ENCODE assay signal across 18 cellular contexts in genomic region chr20:23754731-23755130, GRCh38. TPM values are rescaled to one million over a fixed set of nuclear protein-coding genes. Genes with fewer than 3 reads are reported as not detected.
DNase-seq lines count a peak whose midpoint lies in the region; ATAC-seq and TF ChIP-seq lines count a peak whose summit lies in the region.
"Had no signal": no experiment of that assay in that cellular context is flagged by ENCODE, and none has a peak within 500 bp of the region (broad histone marks: within the 10 kb centered on the region; RNA-seq: fewer than 3 reads in every experiment).

No MANE protein-coding gene starts in this region.

- no peak overlapping the region for H3K56ac ChIP-seq in IMR-90 (ENCODE audit: extremely low read depth, insufficient read depth, low read length)

- H3K27ac ChIP-seq in IMR-90 (ENCODE audit: insufficient read depth, low read length) (no peak overlapping the region), brain microvascular endothelial cell (peak overlapping the region; percentile 61), mesenchymal stem cell (ENCODE audit: low read length, poor library complexity, severe bottlenecking) (peak overlapping the region; percentile 44)
- H3K27ac ChIP-seq: RWPE1 had no signal

- WGBS in IMR-90 (ENCODE audit: extremely low coverage in 2 of 2, insufficient read length in 1 of 2), 2 experiments: no CpG with 5 or more reads among the region's 4 CpGs
- 78% methylated on average over 4 of the region's 4 CpGs for WGBS in mesenchymal stem cell

- H2AFZ ChIP-seq in IMR-90 (replicated peaks; ENCODE audit: low read length, poor library complexity) (peak overlapping the region; percentile 58), mesenchymal stem cell (ENCODE audit: low read depth, low read length) (no peak overlapping the region)

- peak overlapping the region; percentile 37; the same call in 1 of the 2 replicates for H3K23ac ChIP-seq in IMR-90 (ENCODE audit: low read depth, low read length)
- no peak overlapping the region for H3K23ac ChIP-seq in mesenchymal stem cell (ENCODE audit: low read length in 2 of 2)

- H2AK5ac ChIP-seq in IMR-90 (ENCODE audit: low read depth, low read length): peak overlapping the region; percentile 67; the same call in 1 of the 2 replicates
- peak overlapping the region; percentile 15 for H2AK5ac ChIP-seq in mesenchymal stem cell (ENCODE audit: low read length, severe bottlenecking)

- H3K9me1 ChIP-seq in IMR-90 (ENCODE audit: insufficient read depth, low read length): 0 out of 2 replicates have a peak, but pooled peaks cover 9% of the 10 kb centered on the region

- H2BK120ac ChIP-seq in IMR-90 (ENCODE audit: low read depth, low read length) (peak overlapping the region; percentile 49; the same call in 1 of the 2 replicates), mesenchymal stem cell (ENCODE audit: low read depth, low read length) (peak overlapping the region; percentile 29)

- CTCF ChIA-PET in IMR-90 (lab: Yijun Ruan, JAX): interaction anchor here (1.5 kb wide), 1 partner anchor 11 kb away, joined by 3 read pairs; no protein-coding TSS in a partner anchor

- H2BK5ac ChIP-seq in IMR-90 (ENCODE audit: low read depth, low read length, poor library complexity, severe bottlenecking): no peak overlapping the region
- no peak overlapping the region for H2BK5ac ChIP-seq in mesenchymal stem cell (ENCODE audit: low read depth, low read length, poor library complexity, severe bottlenecking)

- no peak for DNase-seq in IMR-90
- no peak for DNase-seq in brain microvascular endothelial cell
- DNase-seq in mesenchymal stem cell: no peak
- DNase-seq in type B pancreatic cell (ENCODE audit: extremely low spot score, unreplicated experiment): peak; percentile 45
- DNase-seq in amygdala (lab: John Stamatoyannopoulos, UW): no peak
- no peak for DNase-seq in NCI-H1048 (lab: John Stamatoyannopoulos, UW)
- no peak for DNase-seq in dedifferentiated amniotic fluid mesenchymal stem cell (ENCODE audit: extremely low spot score)
- DNase-seq: BE2C; CD4-positive, alpha-beta memory T cell; H7; Karpas-422; NCI-H1105; NCI-H1694; NCI-H69 had no signal

- no peak overlapping the region for H3K27ac Mint-ChIP-seq in type B pancreatic cell
- H3K27ac Mint-ChIP-seq: CD4-positive, alpha-beta memory T cell had no signal

- peaks cover 3% of the 10 kb centered on the region; the same call in 1 of the 2 replicates for H3K27me3 ChIP-seq in IMR-90 (ENCODE audit: control insufficient read depth, insufficient read depth, low read length)
- no peaks in the 10 kb centered on the region for H3K27me3 ChIP-seq in brain microvascular endothelial cell (replicated peaks)
- peaks cover 0 to 5% of the 10 kb centered on the region in 2 experiments for H3K27me3 ChIP-seq in mesenchymal stem cell (ENCODE audit: control insufficient read depth in 1 of 2, insufficient read depth in 1 of 2, low read length in 2 of 2)
- H3K27me3 ChIP-seq: BE2C, MG63 had no signal

- H4K91ac ChIP-seq in IMR-90 (ENCODE audit: insufficient read depth, low read depth, low read length) (peak overlapping the region; percentile 68; the same call in 1 of the 2 replicates), mesenchymal stem cell (ENCODE audit: low read length) (peak overlapping the region; percentile 45)

- H3K9me3 Mint-ChIP-seq in type B pancreatic cell: no peaks in the 10 kb centered on the region
- H3K9me3 Mint-ChIP-seq: CD4-positive, alpha-beta memory T cell had no signal

- H3K4me3 Mint-ChIP-seq in type B pancreatic cell: no peak overlapping the region
- H3K4me3 Mint-ChIP-seq: CD4-positive, alpha-beta memory T cell had no signal

- H3K9ac ChIP-seq in IMR-90 (ENCODE audit: low read depth, low read length): no peak overlapping the region
- no peak overlapping the region for H3K9ac ChIP-seq in mesenchymal stem cell (ENCODE audit: low read length)

- H3K18ac ChIP-seq in IMR-90 (ENCODE audit: low read depth, low read length) (no peak overlapping the region; the same call in 1 of the 2 replicates), mesenchymal stem cell (ENCODE audit: low read depth in 1 of 2, low read length in 2 of 2) (peak overlapping the region; percentile 4 to 68)

- no peak overlapping the region for H4K5ac ChIP-seq in IMR-90 (ENCODE audit: low read depth, low read length)

- in situ Hi-C loops in IMR-90 (cut with MboI; ENCODE audit: low sequenced_read_pairs) (no loop called here), brain microvascular endothelial cell (cut with HindIII; ENCODE audit: low pct_ligation_motif_present, low sequenced_read_pairs) (no loop called here)

- H3K4me3 ChIP-seq in IMR-90 (ENCODE audit: insufficient read depth, low read depth, low read length) (no peak overlapping the region), brain microvascular endothelial cell (ENCODE audit: low read depth, low read length) (no peak overlapping the region), mesenchymal stem cell (ENCODE audit: insufficient read depth in 1 of 2, low read depth in 1 of 2, low read length in 2 of 2) (no peak overlapping the region)
- H3K4me3 ChIP-seq: MG63 had no signal

- H3K4me1 Mint-ChIP-seq in type B pancreatic cell (ENCODE audit: unreplicated experiment): no peaks in the 10 kb centered on the region
- H3K4me1 Mint-ChIP-seq: CD4-positive, alpha-beta memory T cell had no signal

- POLR2A ChIA-PET in IMR-90 (lab: Charles Lee; ENCODE audit: unreplicated experiment): no interaction called here

- peaks cover 8% of the 10 kb centered on the region for H3K27me3 Mint-ChIP-seq in type B pancreatic cell

- H4K20me1 ChIP-seq in IMR-90 (ENCODE audit: insufficient read depth, low read length): no peaks in the 10 kb centered on the region

- H3K36me3 Mint-ChIP-seq in type B pancreatic cell: no peaks in the 10 kb centered on the region
- H3K36me3 Mint-ChIP-seq: CD4-positive, alpha-beta memory T cell had no signal

- H3K4ac ChIP-seq in IMR-90 (ENCODE audit: low read depth, low read length) (peak overlapping the region; percentile 60), mesenchymal stem cell (ENCODE audit: low read depth in 1 of 2, low read length in 2 of 2) (peak overlapping the region in 1 of 2 experiments; percentile 1)

- no peaks in the 10 kb centered on the region for H3K36me3 ChIP-seq in IMR-90 (ENCODE audit: control insufficient read depth, insufficient read depth, low read length)
- no peaks in the 10 kb centered on the region for H3K36me3 ChIP-seq in brain microvascular endothelial cell (replicated peaks)
- H3K36me3 ChIP-seq in mesenchymal stem cell (ENCODE audit: control insufficient read depth in 1 of 2, insufficient read depth in 2 of 2, low read depth in 1 of 2, low read length in 2 of 2): no peaks in the 10 kb centered on the region
- H3K36me3 ChIP-seq: BE2C, MG63 had no signal

- peak overlapping the region; percentile 6 to 97 for H2BK12ac ChIP-seq in mesenchymal stem cell (ENCODE audit: low read length in 2 of 2)

- no peak; the same call in 1 of the 2 replicates for ATAC-seq in IMR-90 (ENCODE audit: low read depth)

- H3K79me1 ChIP-seq in IMR-90 (ENCODE audit: low read depth in 1 of 2, low read length in 2 of 2): no peaks in the 10 kb centered on the region
- no peaks in the 10 kb centered on the region for H3K79me1 ChIP-seq in mesenchymal stem cell (replicated peaks; ENCODE audit: low read length, poor library complexity, severe bottlenecking)

- H4K8ac ChIP-seq in IMR-90 (ENCODE audit: low read depth in 2 of 2, low read length in 2 of 2): peak overlapping the region in 1 of 2 experiments; percentile 67; a peak in 3 of 4 replicates
- peak overlapping the region; percentile 27 for H4K8ac ChIP-seq in mesenchymal stem cell (ENCODE audit: low read length)

- H3K4me1 ChIP-seq in IMR-90 (ENCODE audit: control insufficient read depth, insufficient read depth, low read length) (peaks cover 5% of the 10 kb centered on the region), mesenchymal stem cell (ENCODE audit: control insufficient read depth, insufficient read depth, low read depth, low read length) (peaks cover 9% of the 10 kb centered on the region)
- H3K4me1 ChIP-seq: BE2C had no signal

- TF ChIP-seq RAD21 in IMR-90 (IDR thresholded peaks at IDR 0.05; ENCODE audit: low read length): no peak

- H3K9me3 ChIP-seq in IMR-90 (ENCODE audit: control insufficient read depth, insufficient read depth, low read length): no peaks in the 10 kb centered on the region
- no peaks in the 10 kb centered on the region for H3K9me3 ChIP-seq in mesenchymal stem cell (ENCODE audit: control insufficient read depth, low read length)
- H3K9me3 ChIP-seq: BE2C, MG63 had no signal

- dilution Hi-C loops in IMR-90 (cut with HindIII; ENCODE audit: low sequenced_read_pairs, unreplicated experiment): no loop called here

- no peak overlapping the region; the same call in 1 of the 2 replicates for H3K14ac ChIP-seq in IMR-90 (replicated peaks; ENCODE audit: low read depth, low read length)
- H3K14ac ChIP-seq in mesenchymal stem cell (ENCODE audit: low read length in 2 of 2): peak overlapping the region in 1 of 2 experiments; percentile 39

- intact Hi-C loops in IMR-90 (cut with micrococcal nuclease): no loop called here

- H3K4me2 ChIP-seq in IMR-90 (ENCODE audit: low read depth, low read length) (no peak overlapping the region), mesenchymal stem cell (ENCODE audit: low read length, poor library complexity, severe bottlenecking) (no peak overlapping the region)

- peak overlapping the region; percentile 82 for H2BK20ac ChIP-seq in IMR-90 (ENCODE audit: low read depth, low read length)

- H2BK15ac ChIP-seq in IMR-90 (ENCODE audit: low read depth, low read length) (peak overlapping the region; percentile 38; the same call in 1 of the 3 replicates), mesenchymal stem cell (ENCODE audit: low read depth, poor library complexity, severe bottlenecking) (no peak overlapping the region)

- TF ChIP-seq CTCF in IMR-90 (conservative IDR thresholded peaks at IDR 0.05; ENCODE audit: low read depth, low read length): no peak
- no peak for TF ChIP-seq CTCF in brain microvascular endothelial cell (IDR thresholded peaks at IDR 0.05; ENCODE audit: low read depth, low read length, missing control alignments)
- no peak for TF ChIP-seq CTCF in type B pancreatic cell (conservative IDR thresholded peaks at IDR 0.05)

- no TSS peak for BruUV-seq in IMR-90 (replicated peaks; lab: Mats Ljungman, UMichigan)

- H2AK9ac ChIP-seq in IMR-90 (replicated peaks; ENCODE audit: low read depth, low read length, poor library complexity): no peak overlapping the region

- TF ChIP-seq POLR2A in IMR-90 (IDR thresholded peaks at IDR 0.05; ENCODE audit: low read depth, low read length): no peak

TF ChIP-seq in IMR-90, 13 proteins besides CTCF, POLR2A, EP300 and RAD21 (continues in another document):
- no peak for TF ChIP-seq RCOR1 (IDR thresholded peaks at IDR 0.05; ENCODE audit: insufficient replicate concordance, low read length)
- no peak for TF ChIP-seq SMC3 (IDR thresholded peaks at IDR 0.05; ENCODE audit: low read depth, low read length)
- no peak for TF ChIP-seq MAZ (IDR thresholded peaks at IDR 0.05; ENCODE audit: borderline replicate concordance, low read depth, low read length)

RNA-seq across cellular contexts. Expression of gene CST1, which starts 4.0 kb away (rescaled TPM):
- total RNA-seq in IMR-90 (2012; rRNA removed) (not detected in 2 replicates), type B pancreatic cell (ENCODE audit: low replicate concordance) (53.5 and 409 TPM in 2 replicates)
- not detected in 2 replicates for polyA plus RNA-seq in IMR-90 (2012; rRNA removed)
- 0.07 TPM in 1 of 2 replicates, not detected in the other for polyA plus RNA-seq in IMR-90 (2012; cell fraction: cytosol; rRNA removed)
- not detected in 2 replicates for polyA plus RNA-seq in IMR-90 (2012; cell fraction: nucleus; rRNA removed; ENCODE audit: low replicate concordance)
- polyA plus RNA-seq in mesenchymal stem cell (2013, experiment 1 of 2): 0.29 TPM
- 0.34 TPM for polyA plus RNA-seq in mesenchymal stem cell (2013, experiment 2 of 2)
- total RNA-seq: CD4-positive, alpha-beta memory T cell; OCI-LY7 had no signal
- polyA plus RNA-seq: AG04450; CD4-positive, alpha-beta memory T cell had no signal

Comparison
In these comparisons a context has a peak if more than half of its experiments do, and no peak if none do; other contexts are left out.
1. RNA of gene CST1, which starts 4.0 kb away (total RNA-seq): 53.5 to 409 TPM in type B pancreatic cell; not detected in IMR-90; every median in the first group is over 10 times any median in the second.